31 cellular contexts compared by ENCODE assay signal in the genomic region with DNA sequence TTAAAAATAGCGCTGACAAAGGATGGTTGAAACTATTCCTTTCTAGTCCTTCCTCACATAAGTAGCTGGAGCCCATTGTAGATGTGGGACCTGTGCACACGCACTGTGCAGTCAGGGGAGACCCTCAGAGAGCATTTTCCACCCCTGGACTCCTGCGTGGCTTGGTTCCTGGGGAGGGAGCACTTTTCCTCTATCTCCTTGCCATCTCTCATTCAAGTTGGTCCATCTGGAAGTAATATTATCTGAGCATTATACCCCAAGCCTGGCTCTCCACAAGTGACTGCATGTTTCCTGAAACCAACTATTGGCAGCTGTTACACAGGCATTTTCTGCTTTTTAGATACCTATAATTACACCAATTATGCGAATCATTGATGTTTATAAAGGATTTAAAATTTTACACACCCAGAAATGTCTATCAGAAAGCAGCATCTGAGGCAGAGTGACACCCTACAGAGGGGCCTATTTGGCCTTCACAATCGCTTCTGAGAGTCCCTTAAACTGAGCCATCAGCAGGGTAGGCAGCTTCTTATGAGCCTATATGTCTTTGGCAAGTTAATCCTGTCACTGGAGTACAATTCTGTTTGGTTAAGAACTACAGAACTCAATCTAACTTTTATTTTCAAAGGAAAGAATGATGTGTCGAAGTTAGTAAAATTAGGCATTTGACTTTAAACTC. TPM values are rescaled to one million over a fixed set of nuclear protein-coding genes. Genes with fewer than 3 reads are reported as not detected.
A peak's percentile ranks its signal among the peaks of the same experiment; 100 is the strongest.
DNase-seq lines count a peak whose midpoint lies in the region; ATAC-seq and TF ChIP-seq lines count a peak whose summit lies in the region.
"Had no signal": no experiment of that assay in that cellular context is flagged by ENCODE, and none has a peak within 500 bp of the region (broad histone marks: within the 10 kb centered on the region; RNA-seq: fewer than 3 reads in every experiment).

No MANE protein-coding gene starts in this region.

- H3K27me3 Mint-ChIP-seq in activated CD8-positive, alpha-beta T cell treated with anti-CD3 and anti-CD28 coated beads for 36 hours, result peaks cover 13% of the 10 kb centered on the region

- no peak overlapping the region for H3K27ac Mint-ChIP-seq in activated CD8-positive, alpha-beta T cell treated with anti-CD3 and anti-CD28 coated beads for 36 hours
- H3K27ac Mint-ChIP-seq: activated naive CD8-positive, alpha-beta T cell treated with anti-CD3 and anti-CD28 coated beads for 36 hours; CD8-positive, alpha-beta memory T cell; HFFc6; nephron progenitor cell had no signal

- H3K4me2 ChIP-seq in SK-N-SH, result peak overlapping the region; percentile 18; the same call in 1 of the 2 replicates
- H3K4me2 ChIP-seq: A549 had no signal

- H4K20me1 ChIP-seq in SK-N-SH (ENCODE audit: insufficient read depth), result no peaks in the 10 kb centered on the region

- H3K27ac ChIP-seq in A673 (ENCODE audit: low read depth, low read length, poor library complexity, severe bottlenecking) (no peak overlapping the region), SK-N-SH (ENCODE audit: low read depth in 2 of 2, low read length in 1 of 2) (peak overlapping the region; percentile 42 to 56; a peak in 3 of 4 replicates)
- H3K27ac ChIP-seq: A549, ascending aorta, right atrium auricular region, transverse colon had no signal

- H2AFZ ChIP-seq in SK-N-SH (ENCODE audit: low read depth), result no peak overlapping the region

- no peaks in the 10 kb centered on the region for H3K9me3 Mint-ChIP-seq in activated CD8-positive, alpha-beta T cell treated with anti-CD3 and anti-CD28 coated beads for 36 hours
- H3K9me3 Mint-ChIP-seq: activated naive CD8-positive, alpha-beta T cell treated with anti-CD3 and anti-CD28 coated beads for 36 hours had no signal

- TF ChIP-seq CTCF in A673 (conservative IDR thresholded peaks at IDR 0.05; ENCODE audit: low read depth, low read length) (0 out of 2 replicates have a peak, but pooled peaks have one; percentile 8), SK-N-SH (IDR thresholded peaks at IDR 0.05) (no peak)
- TF ChIP-seq CTCF in activated CD8-positive, alpha-beta T cell treated with anti-CD3 and anti-CD28 coated beads for 36 hours (IDR thresholded peaks at IDR 0.05), result no peak

- no peak overlapping the region for H3K4me3 Mint-ChIP-seq in activated CD8-positive, alpha-beta T cell treated with anti-CD3 and anti-CD28 coated beads for 36 hours
- H3K4me3 Mint-ChIP-seq: activated naive CD8-positive, alpha-beta T cell treated with anti-CD3 and anti-CD28 coated beads for 36 hours; CD8-positive, alpha-beta memory T cell; HFFc6; nephron progenitor cell had no signal

- intact Hi-C loops in A673 (cut with micrococcal nuclease; ENCODE audit: unreplicated experiment), result no loop called here
- intact Hi-C loops in sciatic nerve (cut with DNase I), result no loop called here
- intact Hi-C loops in activated CD8-positive, alpha-beta T cell treated with anti-CD3 and anti-CD28 coated beads for 36 hours (cut with micrococcal nuclease), result no loop called here

- POLR2A ChIA-PET in A673 (lab: Charles Lee; ENCODE audit: low non-redundant PET) (no interaction called here), SK-N-SH (lab: Yijun Ruan, JAX) (no interaction called here)
- POLR2A ChIA-PET in activated CD8-positive, alpha-beta T cell treated with anti-CD3 and anti-CD28 coated beads for 36 hours (lab: Charles Lee), result no interaction called here

- H3K9ac ChIP-seq in SK-N-SH, result no peak overlapping the region

- no peaks in the 10 kb centered on the region for H3K4me1 Mint-ChIP-seq in activated CD8-positive, alpha-beta T cell treated with anti-CD3 and anti-CD28 coated beads for 36 hours (ENCODE audit: low read depth)
- H3K4me1 Mint-ChIP-seq: activated naive CD8-positive, alpha-beta T cell treated with anti-CD3 and anti-CD28 coated beads for 36 hours; CD8-positive, alpha-beta memory T cell had no signal

- H3K4me1 ChIP-seq in A673 (ENCODE audit: insufficient read depth, low read length, poor library complexity, severe bottlenecking), result peaks cover 17% of the 10 kb centered on the region
- H3K4me1 ChIP-seq in SK-N-SH (ENCODE audit: control insufficient read depth in 1 of 2, insufficient read depth in 2 of 2, low read depth in 1 of 2, low read length in 1 of 2), result peaks cover 6 to 25% of the 10 kb centered on the region in 2 experiments; a peak in 3 of 4 replicates
- H3K4me1 ChIP-seq: A549, ascending aorta, right atrium auricular region, transverse colon had no signal

- TF ChIP-seq RAD21 in SK-N-SH (IDR thresholded peaks at IDR 0.05; ENCODE audit: low read length), result peak; percentile 11; the same call in 1 of the 2 replicates

- 55% methylated on average over 6 of the region's 6 CpGs for WGBS in SK-N-SH (ENCODE audit: low lambda C conversion rate)

- no TSS peak for BruUV-seq in A673 (replicated peaks; lab: Mats Ljungman, UMichigan)

- no peaks in the 10 kb centered on the region for H3K79me2 ChIP-seq in SK-N-SH (ENCODE audit: insufficient read depth)

- H3K36me3 Mint-ChIP-seq in activated CD8-positive, alpha-beta T cell treated with anti-CD3 and anti-CD28 coated beads for 36 hours (ENCODE audit: low read depth), result no peaks in the 10 kb centered on the region
- H3K36me3 Mint-ChIP-seq: activated naive CD8-positive, alpha-beta T cell treated with anti-CD3 and anti-CD28 coated beads for 36 hours; CD8-positive, alpha-beta memory T cell had no signal

- H3K9me3 ChIP-seq in A673 (ENCODE audit: low read depth, low read length, poor library complexity, severe bottlenecking) (no peaks in the 10 kb centered on the region), SK-N-SH (no peaks in the 10 kb centered on the region)
- H3K9me3 ChIP-seq: A549, ascending aorta, right atrium auricular region, transverse colon had no signal

- H3K4me3 ChIP-seq in A673 (ENCODE audit: low read depth, low read length, poor library complexity, severe bottlenecking) (no peak overlapping the region), SK-N-SH (ENCODE audit: low read depth in 2 of 2, low read length in 1 of 2) (no peak overlapping the region)
- H3K4me3 ChIP-seq: A549, ascending aorta, right atrium auricular region, transverse colon had no signal

- H3K27me3 ChIP-seq in A673 (replicated peaks; ENCODE audit: insufficient read depth, low read depth, low read length, poor library complexity), result no peaks in the 10 kb centered on the region
- H3K27me3 ChIP-seq in SK-N-SH (ENCODE audit: insufficient read depth), result no peaks in the 10 kb centered on the region
- H3K27me3 ChIP-seq: ascending aorta, right atrium auricular region, transverse colon had no signal

- ATAC-seq in GM18907 (IDR thresholded peaks at IDR 0.05; ENCODE audit: unreplicated experiment) (no peak), sciatic nerve (no peak)
- ATAC-seq in activated CD8-positive, alpha-beta T cell treated with anti-CD3 and anti-CD28 coated beads for 36 hours, result no peak
- ATAC-seq: A549, left colon had no signal

- H3K36me3 ChIP-seq in A673 (ENCODE audit: insufficient read depth, low read length, poor library complexity, severe bottlenecking) (no peaks in the 10 kb centered on the region), SK-N-SH (replicated peaks in 1 of 2; ENCODE audit: control insufficient read depth in 1 of 2, insufficient read depth in 2 of 2, low read length in 1 of 2) (no peaks in the 10 kb centered on the region)
- H3K36me3 ChIP-seq: ascending aorta, right atrium auricular region, transverse colon had no signal

- TF ChIP-seq EP300 in SK-N-SH (IDR thresholded peaks at IDR 0.05; ENCODE audit: borderline replicate concordance in 1 of 2, low read depth in 1 of 2, low read length in 1 of 2), result peak in 1 of 2 experiments; percentile 45; a peak in 1 of 4 replicates

- DNase-seq in A673 (ENCODE audit: low spot score), result peak; percentile 79
- DNase-seq in NCI-H1105 treated with DMSO at 0.1 percent for 48 hours (lab: John Stamatoyannopoulos, UW), result peak; percentile 97
- DNase-seq in NCI-H524 (lab: John Stamatoyannopoulos, UW), result peak; percentile 81 to 90
- DNase-seq in SK-N-SH, result peak; percentile 64
- no peak for DNase-seq in iPS-NIHi7 (ENCODE audit: extremely low spot score)
- DNase-seq in sciatic nerve (ENCODE audit: low spot score), result no peak
- DNase-seq in activated CD8-positive, alpha-beta T cell treated with anti-CD3 and anti-CD28 coated beads for 36 hours, result no peak
- DNase-seq: activated CD4-positive, alpha-beta T cell treated with anti-CD3 and anti-CD28 coated beads for 4 hours; activated effector memory CD4-positive, alpha-beta T cell treated with anti-CD3 and anti-CD28 coated beads, Interleukin-2, amount 50 U/mL, for 16 hours; activated naive CD8-positive, alpha-beta T cell treated with anti-CD3 and anti-CD28 coated beads for 36 hours; activated T-cell treated with anti-CD3 and anti-CD28 coated beads, Interleukin-2, amount 50 U/mL, for 1 hour; caudate nucleus; CD8-positive, alpha-beta memory T cell; cortex of kidney; DMS53; foreskin melanocyte; GF-D8; GOT3; HFFc6; KG1; left colon; mammary epithelial cell; NCI-H2029 treated with DMSO at 0.1 percent for 48 hours; NCI-H526 treated with DMSO at 0.1 percent for 48 hours; nephron progenitor cell; stimulated activated CD4-positive, alpha-beta T cell treated with anti-CD3 and anti-CD28 coated beads, Interleukin-2, amount 100 ng/mL, for 48 hours; transverse colon had no signal

- CTCF ChIA-PET in A673 (lab: Charles Lee) (interaction anchor here (0.6 kb wide), 1 partner anchor 119 kb away, joined by 9 read pairs; no protein-coding TSS in a partner anchor), SK-N-SH (lab: Yijun Ruan, JAX) (no interaction called here)
- CTCF ChIA-PET in activated CD8-positive, alpha-beta T cell treated with anti-CD3 and anti-CD28 coated beads for 36 hours (lab: Charles Lee), result no interaction called here

- H3K9me2 ChIP-seq in SK-N-SH, result no peaks in the 10 kb centered on the region

- no peaks in the 10 kb centered on the region for H3F3A ChIP-seq in SK-N-SH (replicated peaks; ENCODE audit: insufficient read depth)

TF ChIP-seq in SK-N-SH, 30 proteins besides CTCF, POLR2A, EP300 and RAD21:
- TF ChIP-seq GATA2 (CRISPR knock-in tag; IDR thresholded peaks at IDR 0.05), result peak; percentile 70
- TF ChIP-seq TCF12 (IDR thresholded peaks at IDR 0.05), result peak; percentile 81
- peak; percentile 33 for TF ChIP-seq CHD2 (IDR thresholded peaks at IDR 0.05; ENCODE audit: low read length, partially characterized antibody)
- no peak for TF ChIP-seq TAF1 (IDR thresholded peaks at IDR 0.05; ENCODE audit: borderline replicate concordance, low read depth, low read length)
- no peak for TF ChIP-seq ELF1 (IDR thresholded peaks at IDR 0.05)
- 0 out of 2 replicates have a peak, but pooled peaks have one; percentile 10 for TF ChIP-seq RFX5 (IDR thresholded peaks at IDR 0.05; ENCODE audit: low read length)

RNA-seq across cellular contexts. Expression of gene SOX4, which starts 18.7 kb away (rescaled TPM):
- 50.7 and 59.4 TPM in 2 replicates for total RNA-seq in A673 (2021)
- 5.5 and 5.8 TPM in 2 replicates for polyA plus RNA-seq in SK-N-SH (2012; rRNA removed)
- polyA plus RNA-seq in SK-N-SH (2012; cell fraction: cytosol; rRNA removed), result 7.8 and 7.9 TPM in 2 replicates
- 6.8 and 7.5 TPM in 2 replicates for polyA plus RNA-seq in SK-N-SH (2012; cell fraction: nucleus; rRNA removed)
- 18.6 TPM for total RNA-seq in sciatic nerve
- total RNA-seq in activated CD8-positive, alpha-beta T cell treated with anti-CD3 and anti-CD28 coated beads for 36 hours, result 1 to 10 TPM; 1.6 TPM

Comparison
In these comparisons a context has a peak if more than half of its experiments do, and no peak if none do; other contexts are left out.
1. DNase-seq: peak in A673 (single experiment), NCI-H1105 treated with DMSO at 0.1 percent for 48 hours (single experiment), NCI-H524 (2 of 2) and SK-N-SH (single experiment); none in iPS-NIHi7 (single experiment), sciatic nerve (single experiment) and activated CD8-positive, alpha-beta T cell treated with anti-CD3 and anti-CD28 coated beads for 36 hours (single experiment).